In genomic region chr20:17849111-17849900, GRCh38 we compare ENCODE assay signal across 11 cellular contexts.
DNase-seq lines count a peak whose midpoint lies in the region; ATAC-seq and TF ChIP-seq lines count a peak whose summit lies in the region.
"Had no signal": no experiment of that assay in that cellular context is flagged by ENCODE, and none has a peak within 500 bp of the region (broad histone marks: within the 10 kb centered on the region; RNA-seq: fewer than 3 reads in every experiment).

No MANE protein-coding gene starts in this region.

- DNase-seq in right cardiac atrium = peak in 1 of 3 donors; percentile 22
- DNase-seq in left cardiac atrium = no peak
- DNase-seq in chondrocyte (ENCODE audit: low spot score) = no peak
- no peak for DNase-seq in neural progenitor cell (ENCODE audit: low spot score)
- DNase-seq in uterus = no peak
- DNase-seq in putamen (ENCODE audit: low spot score) = no peak
- DNase-seq: activated CD4-positive, CD25-positive, alpha-beta regulatory T cell had no signal

- H3K9me3 ChIP-seq in right cardiac atrium (ENCODE audit: control insufficient read depth, low read length) (no peaks in the 10 kb centered on the region), neural progenitor cell (ENCODE audit: low read depth) (no peaks in the 10 kb centered on the region), uterus (no peaks in the 10 kb centered on the region)

- H2AFZ ChIP-seq in neural progenitor cell (replicated peaks) = no peak overlapping the region

- H3K36me3 ChIP-seq in neural progenitor cell (no peaks in the 10 kb centered on the region), uterus (no peaks in the 10 kb centered on the region)

- peaks cover 5% of the 10 kb centered on the region for H3K9me3 Mint-ChIP-seq in chondrocyte (ENCODE audit: low read depth)
- no peaks in the 10 kb centered on the region for H3K9me3 Mint-ChIP-seq in neural progenitor cell

- TF ChIP-seq CTCF in chondrocyte (IDR thresholded peaks at IDR 0.05) (no peak), neural progenitor cell (IDR thresholded peaks at IDR 0.05) (no peak), uterus (IDR thresholded peaks at IDR 0.05) (no peak)

- intact Hi-C loops in right cardiac atrium (cut with DNase I) = no loop called here
- intact Hi-C loops in left cardiac atrium (cut with DNase I) = no loop called here
- intact Hi-C loops in uterus (cut with DNase I; ENCODE audit: low total_unique reads) = no loop called here

- H3K4me1 Mint-ChIP-seq in chondrocyte (ENCODE audit: low read depth) (peaks cover 50% of the 10 kb centered on the region), neural progenitor cell (no peaks in the 10 kb centered on the region)

- H3K36me3 Mint-ChIP-seq in chondrocyte (ENCODE audit: low read depth) (no peaks in the 10 kb centered on the region), neural progenitor cell (no peaks in the 10 kb centered on the region)
- H3K36me3 Mint-ChIP-seq: brain had no signal

- H3K4me1 ChIP-seq in right cardiac atrium (ENCODE audit: control insufficient read depth, insufficient read depth, low read length) = peaks cover 8% of the 10 kb centered on the region
- H3K4me1 ChIP-seq in neural progenitor cell = no peaks in the 10 kb centered on the region
- H3K4me1 ChIP-seq in uterus = no peaks in the 10 kb centered on the region

- 88% methylated on average over 6 of the region's 6 CpGs for WGBS in right cardiac atrium

- no peak overlapping the region for H3K9ac ChIP-seq in neural progenitor cell

- H3K79me2 ChIP-seq in neural progenitor cell (ENCODE audit: low read depth) = no peaks in the 10 kb centered on the region

- H3K27me3 ChIP-seq in right cardiac atrium (ENCODE audit: control insufficient read depth, insufficient read depth) = no peaks in the 10 kb centered on the region
- H3K27me3 ChIP-seq in neural progenitor cell = no peaks in the 10 kb centered on the region
- no peaks in the 10 kb centered on the region for H3K27me3 ChIP-seq in uterus

- no peak overlapping the region for H3K4me3 ChIP-seq in right cardiac atrium (ENCODE audit: low read length)
- H3K4me3 ChIP-seq in neural progenitor cell = no peak overlapping the region
- H3K4me3 ChIP-seq in uterus = no peak overlapping the region
- H3K4me3 ChIP-seq: SK-N-MC had no signal

- H3K4me3 Mint-ChIP-seq in chondrocyte (ENCODE audit: unreplicated experiment) = no peak overlapping the region
- H3K4me3 Mint-ChIP-seq in neural progenitor cell = no peak overlapping the region
- H3K4me3 Mint-ChIP-seq: brain had no signal

- H3K27ac Mint-ChIP-seq in chondrocyte (ENCODE audit: unreplicated experiment) = peak overlapping the region; percentile 97
- H3K27ac Mint-ChIP-seq in neural progenitor cell = peak overlapping the region; percentile 84

- H3F3A ChIP-seq in neural progenitor cell (ENCODE audit: low read depth) = no peaks in the 10 kb centered on the region

- ATAC-seq in right cardiac atrium (no peak), left cardiac atrium (no peak), HG02610 (IDR thresholded peaks at IDR 0.05; ENCODE audit: unreplicated experiment) (no peak), HG02884 (IDR thresholded peaks at IDR 0.05; ENCODE audit: unreplicated experiment) (no peak)

- no peak overlapping the region for H3K4me2 ChIP-seq in neural progenitor cell

- H3K27me3 Mint-ChIP-seq in chondrocyte (ENCODE audit: low read depth) (no peaks in the 10 kb centered on the region), neural progenitor cell (ENCODE audit: insufficient read depth, low read depth) (peaks cover 17% of the 10 kb centered on the region)
- H3K27me3 Mint-ChIP-seq: brain had no signal

- no peaks in the 10 kb centered on the region for H4K20me1 ChIP-seq in neural progenitor cell (ENCODE audit: low read depth)

- peak overlapping the region; percentile 6 for H3K27ac ChIP-seq in right cardiac atrium (ENCODE audit: low read length)
- no peak overlapping the region for H3K27ac ChIP-seq in neural progenitor cell
- peak overlapping the region; percentile 44 to 64 for H3K27ac ChIP-seq in uterus
- H3K27ac ChIP-seq: SK-N-MC had no signal

- TF ChIP-seq POLR2A in uterus (IDR thresholded peaks at IDR 0.05) = no peak
